28 cellular contexts compared by ENCODE assay signal in genomic region chr11:88259431-88259830, GRCh38.
"Had no signal": no experiment of that assay in that cellular context is flagged by ENCODE, and none has a peak within 500 bp of the region (broad histone marks: within the 10 kb centered on the region; RNA-seq: fewer than 3 reads in every experiment).

No MANE protein-coding gene starts in this region.

- H3K4me1 ChIP-seq: colonic mucosa, esophagus muscularis mucosa, esophagus squamous epithelium, foreskin keratinocyte, gastrocnemius medialis, gastroesophageal sphincter, heart left ventricle, heart right ventricle had no signal

- ATAC-seq: effector memory CD8-positive, alpha-beta T cell; esophagus mucosa; foreskin keratinocyte; gastrocnemius medialis; gastroesophageal sphincter; heart left ventricle; heart right ventricle had no signal

- H3K4me2 ChIP-seq: hepatocyte had no signal

- H3K79me2 ChIP-seq: hepatocyte had no signal

- H3K27ac ChIP-seq: colonic mucosa, coronary artery, dorsolateral prefrontal cortex, epithelial cell of prostate, esophagus muscularis mucosa, esophagus squamous epithelium, foreskin keratinocyte, gastrocnemius medialis, gastroesophageal sphincter, heart left ventricle, heart right ventricle, hepatocyte had no signal

- H3K4me3 ChIP-seq: colonic mucosa, coronary artery, dorsolateral prefrontal cortex, esophagus muscularis mucosa, esophagus squamous epithelium, gastrocnemius medialis, gastroesophageal sphincter, heart left ventricle, heart right ventricle, hepatocyte had no signal

- H3K36me3 ChIP-seq: colonic mucosa, esophagus muscularis mucosa, esophagus squamous epithelium, gastrocnemius medialis, gastroesophageal sphincter had no signal

- FAIRE-seq: colon, endometrium, endothelial cell of umbilical vein, frontal cortex had no signal

- H3K27me3 ChIP-seq: colonic mucosa, esophagus muscularis mucosa, esophagus squamous epithelium, foreskin keratinocyte, gastrocnemius medialis, gastroesophageal sphincter, heart left ventricle, heart right ventricle, hepatocyte had no signal

- H2AFZ ChIP-seq: hepatocyte had no signal

- H3K9me3 ChIP-seq: colonic mucosa had no signal

- DNase-seq: colonic mucosa; cortex of kidney; dermis blood vessel endothelial cell; dorsolateral prefrontal cortex; effector CD4-positive, alpha-beta T cell; effector CD8-positive, alpha-beta T cell; effector memory CD4-positive, alpha-beta T cell; effector memory CD8-positive, alpha-beta T cell; endodermal cell; erythroblast; esophagus squamous epithelium; foreskin keratinocyte; foreskin melanocyte; gastrocnemius medialis; glutamatergic neuron; head of caudate nucleus; heart left ventricle; heart right ventricle had no signal
